15 cellular contexts compared by ENCODE assay signal in the genomic region with DNA sequence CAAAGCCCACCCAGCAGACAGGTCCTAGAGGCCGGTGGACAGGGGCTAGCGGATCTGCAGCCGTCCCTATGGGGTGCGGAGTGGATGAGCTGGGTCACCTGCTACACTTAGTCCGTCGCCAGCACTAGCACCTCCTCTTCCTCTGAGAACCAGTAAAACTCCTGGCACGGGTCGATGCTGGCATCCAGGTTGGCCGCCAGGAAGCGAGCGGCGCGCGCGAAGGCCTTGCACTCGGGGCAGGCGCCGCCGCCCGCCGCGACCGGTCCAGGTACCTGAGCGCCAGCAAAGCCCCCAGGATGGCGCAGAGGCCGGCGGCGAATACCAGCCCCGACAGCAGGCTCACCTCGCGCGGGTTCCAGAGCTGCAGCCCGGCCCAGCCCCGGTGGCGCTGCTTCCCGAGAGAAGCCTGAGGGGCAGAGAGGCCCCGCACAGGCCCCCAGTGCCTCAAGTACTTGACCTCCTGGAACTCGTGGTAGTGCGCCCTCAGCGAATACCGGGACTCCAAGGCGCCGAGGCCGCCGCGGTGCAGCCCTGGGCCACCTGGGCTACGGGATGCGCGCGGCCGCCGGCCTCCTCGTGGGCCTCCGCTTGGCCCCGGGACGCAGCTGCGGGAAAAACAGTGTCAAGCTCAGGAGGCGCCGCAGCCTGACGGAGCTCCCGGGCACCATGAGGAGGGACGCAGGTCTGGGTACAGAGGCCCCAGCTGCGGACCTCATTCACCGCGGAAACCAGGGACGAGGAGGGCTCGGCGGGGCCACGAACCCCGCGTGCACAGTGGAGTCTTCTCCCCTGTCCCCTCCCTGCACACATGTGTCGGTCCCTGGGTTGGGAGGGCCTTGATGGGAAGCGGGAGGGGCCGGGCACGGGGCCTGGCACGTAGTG. TPM values are rescaled to one million over a fixed set of nuclear protein-coding genes. Genes with fewer than 3 reads are reported as not detected.
DNase-seq lines count a peak whose midpoint lies in the region; ATAC-seq and TF ChIP-seq lines count a peak whose summit lies in the region.
"Had no signal": no experiment of that assay in that cellular context is flagged by ENCODE, and none has a peak within 500 bp of the region (broad histone marks: within the 10 kb centered on the region; RNA-seq: fewer than 3 reads in every experiment).

No MANE protein-coding gene starts in this region.

- no peaks in the 10 kb centered on the region for H3K4me1 ChIP-seq in H9 (ENCODE audit: insufficient read depth, low read length)
- peaks cover 25% of the 10 kb centered on the region for H3K4me1 ChIP-seq in effector memory CD4-positive, alpha-beta T cell (ENCODE audit: control insufficient read depth, insufficient read depth, low read length, poor library complexity, severe bottlenecking)
- H3K4me1 ChIP-seq: uterus had no signal

- H3K27me3 Mint-ChIP-seq in activated CD8-positive, alpha-beta T cell treated with anti-CD3 and anti-CD28 coated beads for 36 hours: peaks cover 27% of the 10 kb centered on the region
- H3K27me3 Mint-ChIP-seq in activated CD8-positive, alpha-beta T cell treated with anti-CD3 and anti-CD28 coated beads, Interleukin-2, amount 10 ng/mL, durations not matched to agents 7 days and 5 days (ENCODE audit: low read depth): peaks cover 23% of the 10 kb centered on the region
- peaks cover 9% of the 10 kb centered on the region for H3K27me3 Mint-ChIP-seq in H9 (ENCODE audit: low read depth)
- peaks cover 6 to 21% (median 16%) of the 10 kb centered on the region in 5 donors for H3K27me3 Mint-ChIP-seq in naive thymus-derived CD8-positive, alpha-beta T cell

- WGBS in H9 (ENCODE audit: extremely low coverage, insufficient read length, low lambda C conversion rate): no CpG with 5 or more reads among the region's 76 CpGs

- no peak overlapping the region for H2BK12ac ChIP-seq in H9 (ENCODE audit: insufficient read length, low read depth, low read length)

- H3K36me3 ChIP-seq in effector memory CD4-positive, alpha-beta T cell (ENCODE audit: control insufficient read depth, insufficient read depth, low read length): no peaks in the 10 kb centered on the region
- H3K36me3 ChIP-seq: uterus, WERI-Rb-1 had no signal

- H3K9me3 ChIP-seq in H9 (ENCODE audit: control insufficient read depth, low read depth, low read length): no peaks in the 10 kb centered on the region
- H3K9me3 ChIP-seq in effector memory CD4-positive, alpha-beta T cell (ENCODE audit: control insufficient read depth, low read length): no peaks in the 10 kb centered on the region
- H3K9me3 ChIP-seq: SK-N-SH, uterus had no signal

- no peak overlapping the region for H3K14ac ChIP-seq in H9 (ENCODE audit: insufficient read depth, low read length)

- H2AFZ ChIP-seq in H9 (ENCODE audit: low read length): no peak overlapping the region

- H3K9me3 Mint-ChIP-seq in activated CD8-positive, alpha-beta T cell treated with anti-CD3 and anti-CD28 coated beads for 36 hours: no peaks in the 10 kb centered on the region
- no peaks in the 10 kb centered on the region for H3K9me3 Mint-ChIP-seq in activated CD8-positive, alpha-beta T cell treated with anti-CD3 and anti-CD28 coated beads, Interleukin-2, amount 10 ng/mL, durations not matched to agents 7 days and 5 days (ENCODE audit: insufficient read depth)
- peaks cover 13 to 20% of the 10 kb centered on the region in 2 experiments for H3K9me3 Mint-ChIP-seq in H9
- H3K9me3 Mint-ChIP-seq in naive thymus-derived CD8-positive, alpha-beta T cell: peaks cover 0 to 5% (median 0%) of the 10 kb centered on the region in 9 donors
- H3K9me3 Mint-ChIP-seq: stimulated activated effector memory CD8-positive, alpha-beta T cell treated with anti-CD3 and anti-CD28 coated beads, Interleukin-12 subunit alpha, Interleukin-12 subunit beta, amount 100 ng/mL, for 72 hours had no signal

- H3K23ac ChIP-seq in H9 (ENCODE audit: insufficient read length, low read depth, low read length): no peak overlapping the region

- H3K9ac ChIP-seq in H9 (ENCODE audit: extremely low read depth, insufficient read length, low read length): no peak overlapping the region
- H3K9ac ChIP-seq: SK-N-SH had no signal

- H2BK5ac ChIP-seq in H9 (ENCODE audit: insufficient read length, low read length): no peak overlapping the region

- H3K36me3 Mint-ChIP-seq in activated CD8-positive, alpha-beta T cell treated with anti-CD3 and anti-CD28 coated beads for 36 hours (ENCODE audit: low read depth): no peaks in the 10 kb centered on the region
- H3K36me3 Mint-ChIP-seq in activated CD8-positive, alpha-beta T cell treated with anti-CD3 and anti-CD28 coated beads, Interleukin-2, amount 10 ng/mL, durations not matched to agents 7 days and 5 days (ENCODE audit: low read depth): no peaks in the 10 kb centered on the region
- H3K36me3 Mint-ChIP-seq in H9 (ENCODE audit: insufficient read depth in 1 of 3, low read depth in 3 of 3): peaks cover 5 to 12% (median 9%) of the 10 kb centered on the region in 3 experiments; a peak in 6 of 7 replicates
- H3K36me3 Mint-ChIP-seq in naive thymus-derived CD8-positive, alpha-beta T cell: no peaks in the 10 kb centered on the region
- H3K36me3 Mint-ChIP-seq: stimulated activated effector memory CD8-positive, alpha-beta T cell treated with anti-CD3 and anti-CD28 coated beads, Interleukin-12 subunit alpha, Interleukin-12 subunit beta, amount 100 ng/mL, for 72 hours had no signal

- peak; percentile 17 for ATAC-seq in activated CD8-positive, alpha-beta T cell treated with anti-CD3 and anti-CD28 coated beads for 36 hours
- ATAC-seq in activated CD8-positive, alpha-beta T cell treated with anti-CD3 and anti-CD28 coated beads, Interleukin-2, amount 10 ng/mL, durations not matched to agents 7 days and 5 days: no peak
- ATAC-seq in naive thymus-derived CD8-positive, alpha-beta T cell: peak; percentile 57 to 65
- ATAC-seq in HG03457 (IDR thresholded peaks at IDR 0.05; ENCODE audit: unreplicated experiment): no peak
- no peak for ATAC-seq in GM18868 (IDR thresholded peaks at IDR 0.05; ENCODE audit: unreplicated experiment)
- ATAC-seq: stimulated activated effector memory CD8-positive, alpha-beta T cell treated with anti-CD3 and anti-CD28 coated beads, Interleukin-12 subunit alpha, Interleukin-12 subunit beta, amount 100 ng/mL, for 72 hours had no signal

- no peak overlapping the region for H3K4me3 Mint-ChIP-seq in activated CD8-positive, alpha-beta T cell treated with anti-CD3 and anti-CD28 coated beads for 36 hours
- H3K4me3 Mint-ChIP-seq in activated CD8-positive, alpha-beta T cell treated with anti-CD3 and anti-CD28 coated beads, Interleukin-2, amount 10 ng/mL, durations not matched to agents 7 days and 5 days: no peak overlapping the region
- H3K4me3 Mint-ChIP-seq in H9: no peak overlapping the region
- H3K4me3 Mint-ChIP-seq in naive thymus-derived CD8-positive, alpha-beta T cell: peak overlapping the region in 7 of 10 donors; percentile 24 to 82 (median 54)
- H3K4me3 Mint-ChIP-seq: stimulated activated effector memory CD8-positive, alpha-beta T cell treated with anti-CD3 and anti-CD28 coated beads, Interleukin-12 subunit alpha, Interleukin-12 subunit beta, amount 100 ng/mL, for 72 hours had no signal

- H3K4me2 ChIP-seq in H9 (ENCODE audit: insufficient read depth, insufficient read length, low read length): peak overlapping the region; percentile 24
- H3K4me2 ChIP-seq: SK-N-SH had no signal

- H3K56ac ChIP-seq in H9 (ENCODE audit: insufficient read length, low read depth, low read length): no peak overlapping the region

- H2BK120ac ChIP-seq in H9 (ENCODE audit: low read depth, low read length, poor library complexity, severe bottlenecking): no peak overlapping the region

- intact Hi-C loops in activated CD8-positive, alpha-beta T cell treated with anti-CD3 and anti-CD28 coated beads for 36 hours (cut with micrococcal nuclease): no loop called here

- no peak overlapping the region for H3T11ph ChIP-seq in H9 (ENCODE audit: low read length)

- no peak for TF ChIP-seq CTCF in activated CD8-positive, alpha-beta T cell treated with anti-CD3 and anti-CD28 coated beads for 36 hours (IDR thresholded peaks at IDR 0.05)
- no peak for TF ChIP-seq CTCF in H9 (conservative IDR thresholded peaks at IDR 0.05)

- no peak overlapping the region for H2BK15ac ChIP-seq in H9 (ENCODE audit: low read depth, low read length)

- H3K27me3 ChIP-seq in H9 (ENCODE audit: insufficient read depth, low read length): peaks cover 16% of the 10 kb centered on the region; the same call in 1 of the 2 replicates
- peaks cover 28% of the 10 kb centered on the region for H3K27me3 ChIP-seq in effector memory CD4-positive, alpha-beta T cell (replicated peaks; ENCODE audit: control insufficient read depth, insufficient read depth, low read length, poor library complexity, severe bottlenecking)

- H3K27ac Mint-ChIP-seq in activated CD8-positive, alpha-beta T cell treated with anti-CD3 and anti-CD28 coated beads for 36 hours: no peak overlapping the region
- no peak overlapping the region for H3K27ac Mint-ChIP-seq in activated CD8-positive, alpha-beta T cell treated with anti-CD3 and anti-CD28 coated beads, Interleukin-2, amount 10 ng/mL, durations not matched to agents 7 days and 5 days
- no peak overlapping the region for H3K27ac Mint-ChIP-seq in H9
- no peak overlapping the region for H3K27ac Mint-ChIP-seq in naive thymus-derived CD8-positive, alpha-beta T cell
- H3K27ac Mint-ChIP-seq: stimulated activated effector memory CD8-positive, alpha-beta T cell treated with anti-CD3 and anti-CD28 coated beads, Interleukin-12 subunit alpha, Interleukin-12 subunit beta, amount 100 ng/mL, for 72 hours had no signal

- H3K18ac ChIP-seq in H9 (ENCODE audit: insufficient read length, low read depth, low read length): no peak overlapping the region

- peaks cover 3% of the 10 kb centered on the region for H3K4me1 Mint-ChIP-seq in activated CD8-positive, alpha-beta T cell treated with anti-CD3 and anti-CD28 coated beads for 36 hours (ENCODE audit: low read depth)
- peaks cover 6% of the 10 kb centered on the region for H3K4me1 Mint-ChIP-seq in activated CD8-positive, alpha-beta T cell treated with anti-CD3 and anti-CD28 coated beads, Interleukin-2, amount 10 ng/mL, durations not matched to agents 7 days and 5 days (ENCODE audit: low read depth)
- H3K4me1 Mint-ChIP-seq in H9: no peaks in the 10 kb centered on the region
- H3K4me1 Mint-ChIP-seq in naive thymus-derived CD8-positive, alpha-beta T cell: peaks cover 0 to 26% (median 5%) of the 10 kb centered on the region in 4 donors

- H4K8ac ChIP-seq in H9 (replicated peaks; ENCODE audit: insufficient read length, low read depth, low read length): no peak overlapping the region

- H3K23me2 ChIP-seq in H9 (ENCODE audit: insufficient read length, low read depth, low read length, poor library complexity, severe bottlenecking): no peaks in the 10 kb centered on the region

- POLR2A ChIA-PET in activated CD8-positive, alpha-beta T cell treated with anti-CD3 and anti-CD28 coated beads for 36 hours (lab: Charles Lee): no interaction called here
- POLR2A ChIA-PET in activated CD8-positive, alpha-beta T cell treated with anti-CD3 and anti-CD28 coated beads, Interleukin-2, amount 10 ng/mL, durations not matched to agents 7 days and 5 days (lab: Charles Lee): no interaction called here
- POLR2A ChIA-PET in naive thymus-derived CD8-positive, alpha-beta T cell (lab: Charles Lee): no interaction called here

- CTCF ChIA-PET in activated CD8-positive, alpha-beta T cell treated with anti-CD3 and anti-CD28 coated beads for 36 hours (lab: Charles Lee): interaction anchor here (1.2 kb wide), 1 partner anchor 14 kb away, joined by 3 read pairs; no protein-coding TSS in a partner anchor
- CTCF ChIA-PET in activated CD8-positive, alpha-beta T cell treated with anti-CD3 and anti-CD28 coated beads, Interleukin-2, amount 10 ng/mL, durations not matched to agents 7 days and 5 days (lab: Charles Lee): no interaction called here

- no peaks in the 10 kb centered on the region for H3K79me2 ChIP-seq in H9 (ENCODE audit: insufficient read depth, low read length)

- peak overlapping the region; percentile 29 for H3K4me3 ChIP-seq in effector memory CD4-positive, alpha-beta T cell (ENCODE audit: insufficient read depth, low read depth, low read length, poor library complexity, severe bottlenecking)
- H3K4me3 ChIP-seq: uterus had no signal

- H4K20me1 ChIP-seq in H9 (ENCODE audit: control insufficient read depth, insufficient read depth, insufficient read length): no peaks in the 10 kb centered on the region

- H4K91ac ChIP-seq in H9 (ENCODE audit: insufficient read length, low read depth, low read length): no peak overlapping the region

- no peak overlapping the region for H3K4ac ChIP-seq in H9 (ENCODE audit: low read depth, low read length)

- no peak overlapping the region for H4K5ac ChIP-seq in H9 (ENCODE audit: insufficient read length, low read depth, low read length)

- no peak overlapping the region for H2AK5ac ChIP-seq in H9 (ENCODE audit: insufficient read length, low read length)

- no peak for DNase-seq in activated CD8-positive, alpha-beta T cell treated with anti-CD3 and anti-CD28 coated beads for 36 hours
- no peak for DNase-seq in activated CD8-positive, alpha-beta T cell treated with anti-CD3 and anti-CD28 coated beads, Interleukin-2, amount 10 ng/mL, durations not matched to agents 7 days and 5 days
- DNase-seq in H9: no peak
- no peak for DNase-seq in effector memory CD4-positive, alpha-beta T cell
- peak in 3 of 10 donors; percentile 21 to 62 (median 30) for DNase-seq in naive thymus-derived CD8-positive, alpha-beta T cell
- no peak for DNase-seq in nucleus accumbens (lab: John Stamatoyannopoulos, UW)
- DNase-seq: effector CD4-positive, alpha-beta T cell; foreskin melanocyte; NCI-H187; SK-N-SH; uterus; WERI-Rb-1 had no signal

- H3K79me1 ChIP-seq in H9 (ENCODE audit: insufficient read depth, low read depth, low read length, poor library complexity, severe bottlenecking): no peaks in the 10 kb centered on the region

- H3K27ac ChIP-seq in H9 (ENCODE audit: insufficient read length, low read depth, low read length): no peak overlapping the region
- H3K27ac ChIP-seq in effector memory CD4-positive, alpha-beta T cell (ENCODE audit: insufficient read depth, low read length, poor library complexity, severe bottlenecking): no peak overlapping the region
- H3K27ac ChIP-seq: uterus, WERI-Rb-1 had no signal

- no peak overlapping the region for H2BK20ac ChIP-seq in H9 (ENCODE audit: low read depth, low read length, poor library complexity, severe bottlenecking)

RNA-seq across cellular contexts. Expression of a gene that starts 27.5 kb away (rescaled TPM):
- not detected for total RNA-seq in activated CD8-positive, alpha-beta T cell treated with anti-CD3 and anti-CD28 coated beads for 36 hours
- not detected for total RNA-seq in activated CD8-positive, alpha-beta T cell treated with anti-CD3 and anti-CD28 coated beads, Interleukin-2, amount 10 ng/mL, durations not matched to agents 7 days and 5 days
- total RNA-seq in H9 (2021): 0.15 and 0.20 TPM in 2 replicates
- total RNA-seq in naive thymus-derived CD8-positive, alpha-beta T cell: not detected
- polyA plus RNA-seq in naive thymus-derived CD8-positive, alpha-beta T cell: not detected
- polyA plus RNA-seq: SK-N-SH had no signal

RNA-seq across cellular contexts. Expression of a gene that starts 55.6 kb away (rescaled TPM):
- total RNA-seq in activated CD8-positive, alpha-beta T cell treated with anti-CD3 and anti-CD28 coated beads for 36 hours: not detected
- total RNA-seq in activated CD8-positive, alpha-beta T cell treated with anti-CD3 and anti-CD28 coated beads, Interleukin-2, amount 10 ng/mL, durations not matched to agents 7 days and 5 days: not detected
- 1.3 and 1.4 TPM in 2 replicates for total RNA-seq in H9 (2021)
- total RNA-seq in naive thymus-derived CD8-positive, alpha-beta T cell: not detected
- polyA plus RNA-seq in naive thymus-derived CD8-positive, alpha-beta T cell: not detected
- total RNA-seq: uterus had no signal
- polyA plus RNA-seq: SK-N-SH had no signal

Comparison
In these comparisons a context has a peak if more than half of its experiments do, and no peak if none do; other contexts are left out.
1. ATAC-seq: peak in activated CD8-positive, alpha-beta T cell treated with anti-CD3 and anti-CD28 coated beads for 36 hours (single experiment) and naive thymus-derived CD8-positive, alpha-beta T cell (2 of 2); none in activated CD8-positive, alpha-beta T cell treated with anti-CD3 and anti-CD28 coated beads, Interleukin-2, amount 10 ng/mL, durations not matched to agents 7 days and 5 days (single experiment), HG03457 (single experiment) and GM18868 (single experiment).
2. H3K4me3 Mint-ChIP-seq: peak in naive thymus-derived CD8-positive, alpha-beta T cell (7 of 10); none in activated CD8-positive, alpha-beta T cell treated with anti-CD3 and anti-CD28 coated beads for 36 hours (single experiment), activated CD8-positive, alpha-beta T cell treated with anti-CD3 and anti-CD28 coated beads, Interleukin-2, amount 10 ng/mL, durations not matched to agents 7 days and 5 days (single experiment) and H9 (0 of 2).